In the genomic region with DNA sequence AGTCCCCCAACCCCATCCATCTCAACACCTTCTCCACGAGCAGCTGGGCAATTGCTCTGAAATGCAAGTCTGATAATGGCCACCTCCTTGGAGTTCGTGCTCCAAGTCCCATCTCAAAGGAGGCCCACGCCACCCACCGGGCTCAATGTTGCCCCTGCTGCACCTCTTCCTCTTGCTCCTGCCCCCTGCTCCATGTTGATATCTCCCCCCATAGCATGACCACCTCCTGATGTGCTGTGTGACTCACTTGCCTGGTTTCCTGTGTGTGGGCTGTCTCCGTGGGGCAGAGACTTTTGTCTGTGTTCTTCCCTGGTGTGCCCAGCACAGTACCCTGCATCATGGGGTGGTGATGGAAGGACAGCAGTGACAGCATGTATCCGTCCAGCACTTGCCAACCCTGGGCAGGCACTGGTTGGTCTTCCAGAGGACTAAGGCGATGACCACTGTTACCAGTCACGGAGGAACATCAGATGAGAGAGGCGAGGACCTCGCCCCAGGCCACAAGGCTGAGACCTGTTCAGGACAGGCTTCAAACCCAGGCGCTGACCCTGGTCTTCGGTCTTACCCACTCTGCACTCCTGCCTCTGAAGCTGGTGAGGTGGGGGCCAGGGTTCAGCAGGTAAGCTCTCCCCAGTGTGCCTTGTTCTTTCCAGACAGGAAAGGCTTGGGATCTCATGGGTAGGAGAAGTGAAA, we compare ENCODE assay signal across 22 cellular contexts.
"Had no signal": no experiment of that assay in that cellular context is flagged by ENCODE, and none has a peak within 500 bp of the region (broad histone marks: within the 10 kb centered on the region; RNA-seq: fewer than 3 reads in every experiment).

No MANE protein-coding gene starts in this region.

- H3K27me3 ChIP-seq: breast epithelium, MG63 had no signal

- H3K4me3 ChIP-seq: breast epithelium, MG63 had no signal

- H3K36me3 Mint-ChIP-seq: activated naive CD4-positive, alpha-beta T cell treated with anti-CD3 and anti-CD28 coated beads, Interleukin-2, amount 10 ng/mL, durations not matched to agents 7 days and 5 days; activated naive CD8-positive, alpha-beta T cell treated with anti-CD3 and anti-CD28 coated beads, Interleukin-2, amount 10 ng/mL, durations not matched to agents 7 days and 5 days; T-cell had no signal

- H3K4me1 ChIP-seq: breast epithelium had no signal

- H3K27ac Mint-ChIP-seq: activated CD4-positive, alpha-beta memory T cell treated with anti-CD3 and anti-CD28 coated beads, Interleukin-2, amount 10 ng/mL, durations not matched to agents 7 days and 5 days; activated naive CD4-positive, alpha-beta T cell treated with anti-CD3 and anti-CD28 coated beads, Interleukin-2, amount 10 ng/mL, durations not matched to agents 7 days and 5 days; activated naive CD8-positive, alpha-beta T cell treated with anti-CD3 and anti-CD28 coated beads, Interleukin-2, amount 10 ng/mL, durations not matched to agents 7 days and 5 days; activated T-helper 2 cell treated with anti-CD3 and anti-CD28 coated beads, Interferon-gamma antibody, Interleukin-2, Interleukin-4, amounts not matched to agents 10 μg/mL and 5 μg/mL and 100 μg/mL, durations not matched to agents 14 hours and 24 hours and 36 hours; T-cell had no signal

- H3K27ac ChIP-seq: breast epithelium had no signal

- H3K4me1 Mint-ChIP-seq: activated CD4-positive, alpha-beta memory T cell treated with anti-CD3 and anti-CD28 coated beads, Interleukin-2, amount 10 ng/mL, durations not matched to agents 7 days and 5 days; activated naive CD4-positive, alpha-beta T cell treated with anti-CD3 and anti-CD28 coated beads, Interleukin-2, amount 10 ng/mL, durations not matched to agents 7 days and 5 days; activated naive CD8-positive, alpha-beta T cell treated with anti-CD3 and anti-CD28 coated beads, Interleukin-2, amount 10 ng/mL, durations not matched to agents 7 days and 5 days; T-cell had no signal

- H3K9me3 Mint-ChIP-seq: activated CD4-positive, alpha-beta memory T cell treated with anti-CD3 and anti-CD28 coated beads, Interleukin-2, amount 10 ng/mL, durations not matched to agents 7 days and 5 days; activated naive CD4-positive, alpha-beta T cell treated with anti-CD3 and anti-CD28 coated beads, Interleukin-2, amount 10 ng/mL, durations not matched to agents 7 days and 5 days; activated T-helper 2 cell treated with anti-CD3 and anti-CD28 coated beads, Interferon-gamma antibody, Interleukin-2, Interleukin-4, amounts not matched to agents 10 μg/mL and 5 μg/mL and 100 μg/mL, durations not matched to agents 14 hours and 24 hours and 36 hours; T-cell had no signal

- DNase-seq: activated CD4-positive, alpha-beta memory T cell treated with anti-CD3 and anti-CD28 coated beads, Interleukin-2, amount 10 ng/mL, durations not matched to agents 7 days and 5 days; activated CD4-positive, alpha-beta T cell treated with anti-CD3 and anti-CD28 coated beads, Interleukin-2, amount 50 U/mL, for 1 hour; activated CD4-positive, CD25-positive, alpha-beta regulatory T cell; activated gamma-delta T cell treated with Interleukin-2 at 50 U/mL for 16 hours; activated naive CD4-positive, alpha-beta T cell treated with anti-CD3 and anti-CD28 coated beads, Interleukin-2, amount 10 ng/mL, durations not matched to agents 7 days and 5 days; activated naive CD8-positive, alpha-beta T cell treated with anti-CD3 and anti-CD28 coated beads, Interleukin-2, amount 10 ng/mL, durations not matched to agents 7 days and 5 days; activated T-cell treated with anti-CD3 and anti-CD28 coated beads for 4 hours; activated T-cell treated with anti-CD3 and anti-CD28 coated beads, Interleukin-2, amount 50 U/mL, for 48 hours; MG63; NCI-H1048; NCI-H146; NCI-H187 treated with DMSO at 0.1 percent for 48 hours; NCI-H2081 treated with DMSO at 0.1 percent for 48 hours; NCI-H446; NCI-H524; PC-3; SIG-M5; T-cell; T-helper 2 cell; T1000 had no signal

- H3K36me3 ChIP-seq: breast epithelium, MG63 had no signal

- H3K9me3 ChIP-seq: breast epithelium, MG63 had no signal

- H3K4me3 Mint-ChIP-seq: activated CD4-positive, alpha-beta memory T cell treated with anti-CD3 and anti-CD28 coated beads, Interleukin-2, amount 10 ng/mL, durations not matched to agents 7 days and 5 days; activated naive CD4-positive, alpha-beta T cell treated with anti-CD3 and anti-CD28 coated beads, Interleukin-2, amount 10 ng/mL, durations not matched to agents 7 days and 5 days; activated naive CD8-positive, alpha-beta T cell treated with anti-CD3 and anti-CD28 coated beads, Interleukin-2, amount 10 ng/mL, durations not matched to agents 7 days and 5 days; T-cell had no signal

- ATAC-seq: PC-3, T-cell had no signal
